20 cellular contexts compared by ENCODE assay signal in the genomic region with DNA sequence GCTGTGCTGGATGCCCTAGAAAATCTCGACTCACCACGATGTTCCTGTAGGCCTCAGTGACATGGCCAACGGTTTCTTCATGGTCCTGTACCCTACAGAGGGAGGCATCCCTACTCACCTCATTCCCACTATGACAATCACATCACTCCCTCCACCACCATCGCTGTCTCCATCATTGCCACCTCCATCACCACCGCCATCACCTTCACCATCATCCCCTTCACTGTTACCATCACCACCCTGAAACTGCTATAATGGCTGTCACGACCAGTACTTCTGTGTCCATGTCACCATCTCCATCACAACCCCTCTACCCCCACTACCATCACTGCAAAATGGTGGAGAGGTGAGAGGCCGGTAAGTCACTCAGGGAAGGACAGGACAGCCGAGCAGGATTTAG.
"Had no signal": no experiment of that assay in that cellular context is flagged by ENCODE, and none has a peak within 500 bp of the region (broad histone marks: within the 10 kb centered on the region; RNA-seq: fewer than 3 reads in every experiment).

No MANE protein-coding gene starts in this region.

- H3K27ac Mint-ChIP-seq: activated CD4-positive, alpha-beta T cell treated with anti-CD3 and anti-CD28 coated beads, Interleukin-2, amount 10 ng/mL, durations not matched to agents 24 days and 14 days; activated naive CD4-positive, alpha-beta T cell treated with anti-CD3 and anti-CD28 coated beads, Interleukin-2, amount 50 U/mL, for 72 hours; activated T-cell treated with anti-CD3 and anti-CD28 coated beads, Interleukin-2, amount 50 U/mL, for 72 hours; T-helper 1 cell treated with Interleukin-12 subunit alpha and Interleukin-12 subunit beta and Interleukin-4 antibody, amounts not matched to agents 30 μg/mL and 1 μg/mL, for 36 hours had no signal

- H3K4me2 ChIP-seq: smooth muscle cell had no signal

- H3K9me3 ChIP-seq: neutrophil, right lobe of liver, stomach, testis had no signal

- FAIRE-seq: islet of Langerhans, urothelium cell line had no signal

- H3K9me3 Mint-ChIP-seq: activated CD4-positive, alpha-beta T cell treated with anti-CD3 and anti-CD28 coated beads, Interleukin-2, amount 10 ng/mL, durations not matched to agents 24 days and 14 days; activated naive CD4-positive, alpha-beta T cell treated with anti-CD3 and anti-CD28 coated beads, Interleukin-2, amount 50 U/mL, for 72 hours; activated T-cell treated with anti-CD3 and anti-CD28 coated beads, Interleukin-2, amount 50 U/mL, for 72 hours; central memory CD8-positive, alpha-beta T cell; T-helper 1 cell treated with Interleukin-12 subunit alpha and Interleukin-12 subunit beta and Interleukin-4 antibody, amounts not matched to agents 30 μg/mL and 1 μg/mL, for 36 hours had no signal

- H3K4me1 ChIP-seq: foreskin keratinocyte, right lobe of liver, testis had no signal

- H3K27ac ChIP-seq: foreskin keratinocyte, neutrophil, right lobe of liver, testis had no signal

- H3K36me3 Mint-ChIP-seq: activated naive CD4-positive, alpha-beta T cell treated with anti-CD3 and anti-CD28 coated beads, Interleukin-2, amount 50 U/mL, for 72 hours; brain had no signal

- H3K4me3 ChIP-seq: right lobe of liver, smooth muscle cell, stomach, testis had no signal

- H3K4me3 Mint-ChIP-seq: activated CD4-positive, alpha-beta T cell treated with anti-CD3 and anti-CD28 coated beads, Interleukin-2, amount 10 ng/mL, durations not matched to agents 24 days and 14 days; activated T-cell treated with anti-CD3 and anti-CD28 coated beads, Interleukin-2, amount 50 U/mL, for 72 hours; brain; central memory CD8-positive, alpha-beta T cell; T-helper 1 cell treated with Interleukin-12 subunit alpha and Interleukin-12 subunit beta and Interleukin-4 antibody, amounts not matched to agents 30 μg/mL and 1 μg/mL, for 36 hours had no signal

- DNase-seq: activated CD4-positive, alpha-beta T cell treated with anti-CD3 and anti-CD28 coated beads, Interleukin-2, amount 10 ng/mL, durations not matched to agents 24 days and 14 days; activated CD4-positive, CD25-positive, alpha-beta regulatory T cell; activated CD8-positive, alpha-beta memory T cell treated with anti-CD3 and anti-CD28 coated beads, Interleukin-2, amount 50 U/mL, for 48 hours; activated gamma-delta T cell; activated T-cell treated with anti-CD3 and anti-CD28 coated beads, Interleukin-2, amount 50 U/mL, for 72 hours; cortex of kidney; effector CD4-positive, alpha-beta T cell; foreskin keratinocyte; mammary epithelial cell; right lobe of liver; stomach had no signal

- H3K4me1 Mint-ChIP-seq: central memory CD8-positive, alpha-beta T cell had no signal

- H3K27me3 ChIP-seq: right lobe of liver, testis had no signal

- H3K36me3 ChIP-seq: neutrophil, right lobe of liver, stomach had no signal

- ATAC-seq: activated naive CD4-positive, alpha-beta T cell treated with anti-CD3 and anti-CD28 coated beads, Interleukin-2, amount 50 U/mL, for 72 hours; activated T-cell treated with anti-CD3 and anti-CD28 coated beads, Interleukin-2, amount 50 U/mL, for 72 hours; foreskin keratinocyte; right lobe of liver had no signal
